ENCODE assay signal across 20 cellular contexts in the genomic region with DNA sequence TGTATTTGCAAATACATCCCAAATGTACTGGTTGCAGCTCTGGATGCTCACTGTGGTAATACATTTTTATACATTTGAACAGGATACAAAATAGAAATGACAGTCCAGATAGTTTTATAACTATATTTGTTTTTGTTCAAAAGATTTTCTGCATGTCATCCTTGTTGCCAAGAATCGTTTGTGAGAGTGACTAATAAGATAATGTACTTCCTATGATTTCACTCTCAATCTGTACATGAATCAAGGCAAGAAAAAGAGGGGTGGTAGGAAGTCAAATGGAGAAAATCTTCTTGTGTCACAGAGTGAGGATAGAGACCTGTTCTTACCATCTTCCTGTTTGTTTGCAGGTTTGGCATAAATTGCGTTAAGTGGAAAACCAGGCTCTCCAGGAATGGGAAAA. TPM values are rescaled to one million over a fixed set of nuclear protein-coding genes. Genes with fewer than 3 reads are reported as not detected.
DNase-seq lines count a peak whose midpoint lies in the region; ATAC-seq and TF ChIP-seq lines count a peak whose summit lies in the region.
"Had no signal": no experiment of that assay in that cellular context is flagged by ENCODE, and none has a peak within 500 bp of the region (broad histone marks: within the 10 kb centered on the region; RNA-seq: fewer than 3 reads in every experiment).

No MANE protein-coding gene starts in this region.

- H3K4me3 Mint-ChIP-seq in Caco-2 (ENCODE audit: unreplicated experiment) = no peak overlapping the region
- no peak overlapping the region for H3K4me3 Mint-ChIP-seq in effector memory CD8-positive, alpha-beta T cell

- 54 to 67% (median 59%) methylated on average over 2 of the region's 2 CpGs for WGBS in spleen, 5 donors

- CTCF ChIA-PET in Caco-2 (lab: Charles Lee) (no interaction called here), HCT116 (lab: Charles Lee) (no interaction called here)

- no peaks in the 10 kb centered on the region for H3K9me3 Mint-ChIP-seq in Caco-2 (ENCODE audit: unreplicated experiment)
- H3K9me3 Mint-ChIP-seq in effector memory CD8-positive, alpha-beta T cell = no peaks in the 10 kb centered on the region

- no peaks in the 10 kb centered on the region for H3K27me3 Mint-ChIP-seq in Caco-2 (ENCODE audit: insufficient read depth, unreplicated experiment)
- no peaks in the 10 kb centered on the region for H3K27me3 Mint-ChIP-seq in effector memory CD8-positive, alpha-beta T cell

- BruUV-seq in Caco-2 (replicated peaks; lab: Mats Ljungman, UMichigan) = TSS peak; percentile 5
- BruUV-seq in HCT116 (replicated peaks; lab: Mats Ljungman, UMichigan) = TSS peak; percentile 24

- H3K27ac ChIP-seq in HCT116 (ENCODE audit: low read depth, low read length) (no peak overlapping the region), spleen (no peak overlapping the region)
- H3K27ac ChIP-seq: ascending aorta, colonic mucosa, hepatocyte, SJSA1, upper lobe of right lung had no signal

- in situ Hi-C loops in GM13977 (cut with MboI; ENCODE audit: low pct_unique_long_range_greater_than_20kb, low sequenced_read_pairs, unreplicated experiment) = no loop called here

- H3K4me1 Mint-ChIP-seq in Caco-2 (ENCODE audit: low read depth, unreplicated experiment) = no peaks in the 10 kb centered on the region
- no peaks in the 10 kb centered on the region for H3K4me1 Mint-ChIP-seq in effector memory CD8-positive, alpha-beta T cell (ENCODE audit: low read depth in 2 of 2)

- DNase-seq in Caco-2 (no peak), HCT116 (ENCODE audit: low read depth, low spot score) (no peak), amniotic epithelial cell (ENCODE audit: low read depth) (peak; percentile 34), fibroblast of mammary gland (ENCODE audit: low read depth) (peak; percentile 40), spleen (no peak), GM13977 (ENCODE audit: low spot score) (no peak)
- no peak for DNase-seq in effector memory CD8-positive, alpha-beta T cell
- DNase-seq: activated CD4-positive, alpha-beta T cell treated with anti-CD3 and anti-CD28 coated beads, Interleukin-2, amount 50 U/mL, for 48 hours; activated naive CD4-positive, alpha-beta T cell treated with anti-CD3 and anti-CD28 coated beads, Interleukin-2, amount 50 U/mL, for 16 hours; colonic mucosa; DMS79 treated with DMSO at 0.1 percent for 48 hours; NCI-H1694 treated with DMSO at 0.1 percent for 48 hours; NCI-H2227 treated with DMSO at 0.1 percent for 48 hours; NCI-H82; stimulated activated CD4-positive, alpha-beta T cell treated with anti-CD3 and anti-CD28 coated beads, Interleukin-4, amount 100 ng/mL, for 4 hours had no signal

- H3K9me2 ChIP-seq in HCT116 (ENCODE audit: insufficient read depth) = no peaks in the 10 kb centered on the region

- no peaks in the 10 kb centered on the region for H3K4me1 ChIP-seq in Caco-2
- H3K4me1 ChIP-seq in HCT116 (ENCODE audit: control insufficient read depth in 1 of 2, insufficient read depth in 2 of 2, low read length in 2 of 2) = peaks cover under 1 to 7% of the 10 kb centered on the region in 2 experiments; a peak in 3 of 4 replicates
- H3K4me1 ChIP-seq in spleen = peaks cover 0 to 9% (median 1%) of the 10 kb centered on the region in 6 donors
- H3K4me1 ChIP-seq: ascending aorta, colonic mucosa, SJSA1 had no signal

- H3K9me3 ChIP-seq in Caco-2 (no peaks in the 10 kb centered on the region), HCT116 (ENCODE audit: control insufficient read depth in 1 of 2, insufficient read depth in 1 of 2, low read depth in 1 of 2, low read length in 2 of 2) (no peaks in the 10 kb centered on the region), spleen (no peaks in the 10 kb centered on the region)
- H3K9me3 ChIP-seq: ascending aorta, colonic mucosa, SJSA1, upper lobe of right lung had no signal

- POLR2A ChIA-PET in Caco-2 (lab: Charles Lee) (no interaction called here), HCT116 (lab: Charles Lee) (no interaction called here)

- ATAC-seq in HCT116 (no peak), HG03280 (IDR thresholded peaks at IDR 0.05; ENCODE audit: unreplicated experiment) (no peak)
- ATAC-seq in effector memory CD8-positive, alpha-beta T cell (replicated peaks) = no peak
- ATAC-seq: upper lobe of right lung had no signal

- H3K27me3 ChIP-seq in Caco-2 (replicated peaks; ENCODE audit: control insufficient read depth, insufficient read depth, low read length) (no peaks in the 10 kb centered on the region), HCT116 (ENCODE audit: insufficient read depth, low read length) (no peaks in the 10 kb centered on the region), spleen (replicated peaks in 1 of 7) (no peaks in the 10 kb centered on the region)
- H3K27me3 ChIP-seq: ascending aorta, colonic mucosa, hepatocyte, SJSA1, upper lobe of right lung had no signal

- TF ChIP-seq CTCF in Caco-2 (IDR thresholded peaks at IDR 0.05; ENCODE audit: insufficient read depth in 1 of 2, low read depth in 1 of 2, low read length in 1 of 2, severe bottlenecking in 1 of 2, unreplicated experiment in 1 of 2) (no peak), HCT116 (IDR thresholded peaks at IDR 0.05 in 2 of 3, conservative IDR thresholded peaks at IDR 0.05 in 1 of 3; ENCODE audit: borderline replicate concordance in 1 of 3, insufficient read depth in 1 of 3, low read depth in 2 of 3, low read length in 2 of 3) (no peak), fibroblast of mammary gland (conservative IDR thresholded peaks at IDR 0.05; ENCODE audit: control insufficient read depth, insufficient read depth, low read depth, low read length) (no peak), spleen (IDR thresholded peaks at IDR 0.05 in 8 of 11, conservative IDR thresholded peaks at IDR 0.05 in 3 of 11) (no peak), GM13977 (IDR thresholded peaks at IDR 0.05; ENCODE audit: extremely low read depth, insufficient read depth, missing control alignments) (no peak)

- peaks cover 75% of the 10 kb centered on the region for H3K36me3 Mint-ChIP-seq in Caco-2 (ENCODE audit: insufficient read depth, unreplicated experiment)
- H3K36me3 Mint-ChIP-seq in effector memory CD8-positive, alpha-beta T cell (ENCODE audit: insufficient read depth) = peaks cover 80% of the 10 kb centered on the region

- RAD21 ChIA-PET in HCT116 (lab: Charles Lee; ENCODE audit: low non-redundant PET in 1 of 2, low total read pairs in 2 of 2, uncharacterized antibody in 2 of 2, unreplicated experiment in 2 of 2) = no interaction called here

- no peak overlapping the region for H3K4me2 ChIP-seq in HCT116 (ENCODE audit: low read length)
- H3K4me2 ChIP-seq: hepatocyte had no signal

- TF ChIP-seq POLR2A in HCT116 (IDR thresholded peaks at IDR 0.05; ENCODE audit: borderline replicate concordance, extremely low read depth, insufficient read depth, insufficient read length) = no peak
- no peak for TF ChIP-seq POLR2A in spleen (IDR thresholded peaks at IDR 0.05)

- no peak overlapping the region for H3K4me3 ChIP-seq in Caco-2 (ENCODE audit: low read depth, low read length)
- no peak overlapping the region for H3K4me3 ChIP-seq in HCT116 (replicated peaks in 1 of 2; ENCODE audit: low read depth in 1 of 2, low read length in 2 of 2)
- no peak overlapping the region for H3K4me3 ChIP-seq in fibroblast of mammary gland (ENCODE audit: control insufficient read depth, low read depth, low read length)
- no peak overlapping the region for H3K4me3 ChIP-seq in spleen
- H3K4me3 ChIP-seq: ascending aorta, colonic mucosa, hepatocyte, SJSA1, upper lobe of right lung had no signal

- H4K20me1 ChIP-seq in HCT116 (ENCODE audit: insufficient read depth) = no peaks in the 10 kb centered on the region

- intact Hi-C loops in Caco-2 (cut with micrococcal nuclease; ENCODE audit: unreplicated experiment) (no loop called here), HCT116 (cut with micrococcal nuclease) (loop anchor here (10.0 kb wide), 1 partner anchor 581 kb away; no protein-coding TSS in a partner anchor), spleen (cut with DNase I; ENCODE audit: low total_unique reads) (no loop called here)

- no peak overlapping the region for H3K27ac Mint-ChIP-seq in Caco-2 (ENCODE audit: unreplicated experiment)
- no peak overlapping the region for H3K27ac Mint-ChIP-seq in effector memory CD8-positive, alpha-beta T cell

- H3K36me3 ChIP-seq in Caco-2 (ENCODE audit: control insufficient read depth, insufficient read depth, low read length) = no peaks in the 10 kb centered on the region
- peaks cover 9 to 37% of the 10 kb centered on the region in 2 experiments; a peak in 3 of 4 replicates for H3K36me3 ChIP-seq in HCT116 (ENCODE audit: control insufficient read depth in 1 of 2, insufficient read depth in 2 of 2, low read length in 2 of 2)
- peaks cover 17 to 79% (median 72%) of the 10 kb centered on the region in 6 donors for H3K36me3 ChIP-seq in spleen

- no peak overlapping the region for H2AFZ ChIP-seq in HCT116 (ENCODE audit: low read depth, low read length, poor library complexity, severe bottlenecking)
- H2AFZ ChIP-seq: hepatocyte had no signal

- no peak for TF ChIP-seq RAD21 in HCT116 (IDR thresholded peaks at IDR 0.05; ENCODE audit: low read depth)

- no peaks in the 10 kb centered on the region for H3K79me2 ChIP-seq in HCT116 (ENCODE audit: insufficient read depth, low read length)

- H3K9ac ChIP-seq in HCT116 (ENCODE audit: low read length) = no peak overlapping the region

TF ChIP-seq in HCT116, 20 proteins besides CTCF, POLR2A, EP300 and RAD21 (continues in another document):
- TF ChIP-seq FOSL1 (IDR thresholded peaks at IDR 0.05; ENCODE audit: low read depth) = no peak

RNA-seq across cellular contexts. Expression of a gene that starts 13.9 kb away (rescaled TPM):
- total RNA-seq in Caco-2 (2022) (302 and 309 TPM in 2 replicates), HCT116 (2021; ENCODE audit: unreplicated experiment) (115 TPM), spleen (100 to 1,000 TPM; 301 to 568 (median 353) TPM)
- 64.8 and 97.8 TPM in 2 replicates for polyA plus RNA-seq in HCT116 (2012)
- 100 to 1,000 TPM; 614 to 762 (median 699) TPM for polyA plus RNA-seq in spleen

RNA-seq across cellular contexts. Expression of a gene that starts 31.8 kb away (rescaled TPM):
- 35.0 and 39.0 TPM in 2 replicates for total RNA-seq in Caco-2 (2022)
- total RNA-seq in HCT116 (2021; ENCODE audit: unreplicated experiment) = 46.2 TPM
- polyA plus RNA-seq in HCT116 (2012) = 28.1 and 41.6 TPM in 2 replicates
- 10 to 100 TPM; 12.5 to 29.9 (median 19.8) TPM for total RNA-seq in spleen
- polyA plus RNA-seq in spleen = 10 to 100 TPM; 11.6 to 21.2 (median 18.7) TPM

RNA-seq across cellular contexts. Expression of a gene that starts 32.4 kb away (rescaled TPM):
- total RNA-seq in Caco-2 (2022) (13.1 and 15.9 TPM in 2 replicates), HCT116 (2021; ENCODE audit: unreplicated experiment) (10.1 TPM), spleen (10 to 100 TPM in 2 of 7 donors, 1 to 10 TPM in 5; 6.9 to 19.4 (median 8.1) TPM)
- 7.4 and 11.4 TPM in 2 replicates for polyA plus RNA-seq in HCT116 (2012)
- polyA plus RNA-seq in spleen = 10 to 100 TPM; 10.1 to 17.5 (median 15.9) TPM

RNA-seq across cellular contexts. Expression of a gene that starts 32.7 kb away (rescaled TPM):
- total RNA-seq in Caco-2 (2022) (90.4 and 93.8 TPM in 2 replicates), HCT116 (2021; ENCODE audit: unreplicated experiment) (55.9 TPM), spleen (10 to 100 TPM; 40.9 to 78.0 (median 53.9) TPM)
- polyA plus RNA-seq in HCT116 (2012) = 25.3 and 33.6 TPM in 2 replicates
- 10 to 100 TPM; 32.2 to 51.3 (median 42.4) TPM for polyA plus RNA-seq in spleen

Comparison
In these comparisons a context has a peak if more than half of its experiments do, and no peak if none do; other contexts are left out.
1. DNase-seq: peak in amniotic epithelial cell (single experiment) and fibroblast of mammary gland (single experiment); none in Caco-2 (0 of 2), HCT116 (single experiment), spleen (single experiment), effector memory CD8-positive, alpha-beta T cell (0 of 3) and GM13977 (single experiment).